1 cellular context compared by ENCODE assay signal in genomic region chr5:177311723-177312648, GRCh38.
A peak's percentile ranks its signal among the peaks of the same experiment; 100 is the strongest.
TF ChIP-seq lines count a peak whose summit lies in the region.

Gene MXD3 (minus strand): TSS chr5:177311898. CDS start chr5:177311830, 68 bp downstream.

TF ChIP-seq in K562, 482 proteins besides CTCF, POLR2A, EP300 and RAD21 (continued from another document):
- TF ChIP-seq AFF1 (IDR thresholded peaks at IDR 0.05; ENCODE audit: low read depth in 1 of 2, partially characterized antibody in 2 of 2) (no peak), ATF6 (CRISPR knock-in tag; IDR thresholded peaks at IDR 0.05) (no peak; the same call in 1 of the 2 replicates), ZNF592 (IDR thresholded peaks at IDR 0.05) (no peak), RREB1 (CRISPR knock-in tag; IDR thresholded peaks at IDR 0.05) (no peak), PTBP1 (IDR thresholded peaks at IDR 0.05; ENCODE audit: low read depth, low read length) (no peak), SIX5 (IDR thresholded peaks at IDR 0.05; ENCODE audit: borderline replicate concordance in 1 of 2, insufficient read depth in 1 of 2, low read depth in 1 of 2, low read length in 2 of 2) (no peak), NR2C1 (IDR thresholded peaks at IDR 0.05) (no peak), NR2C1 (tag; IDR thresholded peaks at IDR 0.05) (no peak), ZNF75A (CRISPR knock-in tag; IDR thresholded peaks at IDR 0.05) (no peak), E2F6 (IDR thresholded peaks at IDR 0.05; ENCODE audit: borderline replicate concordance in 1 of 2, extremely low read depth in 1 of 2, insufficient read depth in 1 of 2, insufficient read length in 1 of 2, low read depth in 1 of 2, low read length in 1 of 2, poor library complexity in 1 of 2, severe bottlenecking in 1 of 2) (peak; percentile 80 to 92), ZKSCAN3 (CRISPR knock-in tag; IDR thresholded peaks at IDR 0.05) (no peak), NFXL1 (CRISPR knock-in tag; IDR thresholded peaks at IDR 0.05) (no peak), E2F3 (CRISPR knock-in tag; IDR thresholded peaks at IDR 0.05) (peak; percentile 92), FOXP1 (CRISPR knock-in tag; IDR thresholded peaks at IDR 0.05) (no peak), STAT5B (CRISPR knock-in tag; IDR thresholded peaks at IDR 0.05) (no peak), MAFG (tag; conservative IDR thresholded peaks at IDR 0.05) (no peak), BCOR (IDR thresholded peaks at IDR 0.05) (no peak), ZNF57 (CRISPR knock-in tag; IDR thresholded peaks at IDR 0.05) (no peak), ATF3 (IDR thresholded peaks at IDR 0.05) (no peak; the same call in 1 of the 2 replicates), ATF3 (CRISPR knock-in tag; conservative IDR thresholded peaks at IDR 0.05) (peak; percentile 90), NR3C1 (CRISPR knock-in tag; IDR thresholded peaks at IDR 0.05) (no peak), ARID1B (IDR thresholded peaks at IDR 0.05) (no peak), ZNF224 (CRISPR knock-in tag; IDR thresholded peaks at IDR 0.05) (0 out of 2 replicates have a peak, but pooled peaks have one; percentile 37), NFYB (IDR thresholded peaks at IDR 0.05; ENCODE audit: extremely low read depth, insufficient read length) (peak; percentile 95), ZFP36 (IDR thresholded peaks at IDR 0.05; ENCODE audit: low read depth, low read length, partially characterized antibody) (no peak), RBM25 (IDR thresholded peaks at IDR 0.05; ENCODE audit: low read depth, low read length, severe bottlenecking) (peak; percentile 68), ZNF232 (CRISPR knock-in tag; IDR thresholded peaks at IDR 0.05) (no peak), NCOA1 (IDR thresholded peaks at IDR 0.05; ENCODE audit: low read depth) (no peak), DACH1 (IDR thresholded peaks at IDR 0.05; ENCODE audit: partially characterized antibody) (no peak)
TF ChIP-seq in K562: peak in this region for 113.
